In the genomic region with DNA sequence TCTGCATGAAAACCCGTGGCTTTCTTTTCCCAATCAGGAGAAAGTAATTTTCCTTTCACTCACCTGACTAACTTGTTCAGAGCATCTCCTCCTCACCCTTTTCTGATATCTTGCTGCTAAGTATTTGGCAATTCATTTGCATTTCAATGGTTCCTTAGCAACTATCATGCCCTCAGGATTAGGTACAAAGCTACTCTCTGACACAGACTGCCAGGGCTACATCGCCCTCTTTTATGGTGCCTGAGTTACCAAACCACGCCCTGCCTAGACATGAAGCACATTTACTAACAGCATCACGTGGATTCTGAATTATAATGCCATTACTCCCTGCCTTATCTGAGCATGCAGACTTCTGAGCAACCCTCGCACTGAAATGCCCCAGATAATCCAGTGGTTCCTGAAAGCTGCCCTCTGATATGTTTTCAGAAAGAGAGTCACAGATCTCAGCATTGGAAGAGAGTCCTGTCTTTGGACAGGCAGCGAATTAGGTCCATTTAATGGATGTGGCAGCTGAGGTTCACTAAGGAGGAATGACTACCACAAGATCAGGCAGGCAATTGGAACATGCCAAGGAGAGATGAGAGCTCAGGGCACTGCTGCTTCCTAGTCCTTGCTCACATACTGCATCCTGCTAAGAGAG, we compare ENCODE assay signal across 15 cellular contexts. TPM values are rescaled to one million over a fixed set of nuclear protein-coding genes. Genes with fewer than 3 reads are reported as not detected.
DNase-seq lines count a peak whose midpoint lies in the region; ATAC-seq and TF ChIP-seq lines count a peak whose summit lies in the region.
"Had no signal": no experiment of that assay in that cellular context is flagged by ENCODE, and none has a peak within 500 bp of the region (broad histone marks: within the 10 kb centered on the region; RNA-seq: fewer than 3 reads in every experiment).

No MANE protein-coding gene starts in this region.

- H3K27me3 ChIP-seq in right atrium auricular region (no peaks in the 10 kb centered on the region), suprapubic skin (no peaks in the 10 kb centered on the region), dorsolateral prefrontal cortex (no peaks in the 10 kb centered on the region)

- no peak for TF ChIP-seq EP300 in suprapubic skin (IDR thresholded peaks at IDR 0.05)

- ATAC-seq in Right ventricle myocardium inferior = peak; percentile 66
- ATAC-seq: HepG2, T-cell had no signal

- no peaks in the 10 kb centered on the region for H3K36me3 ChIP-seq in right atrium auricular region
- H3K36me3 ChIP-seq in suprapubic skin = no peaks in the 10 kb centered on the region

- H3K4me1 ChIP-seq in right atrium auricular region (no peaks in the 10 kb centered on the region), suprapubic skin (peaks cover 14% of the 10 kb centered on the region)

- H3K27ac ChIP-seq in right atrium auricular region = no peak overlapping the region
- peak overlapping the region; percentile 86 for H3K27ac ChIP-seq in suprapubic skin
- H3K27ac ChIP-seq in dorsolateral prefrontal cortex = no peak overlapping the region

- no peak for TF ChIP-seq POLR2A in suprapubic skin (IDR thresholded peaks at IDR 0.05)

- TF ChIP-seq CTCF in right atrium auricular region (IDR thresholded peaks at IDR 0.05) (no peak), epithelial cell of esophagus (IDR thresholded peaks at IDR 0.05; ENCODE audit: insufficient read depth, low read depth, low read length, missing control alignments) (no peak), suprapubic skin (IDR thresholded peaks at IDR 0.05) (no peak), dorsolateral prefrontal cortex (IDR thresholded peaks at IDR 0.05 in 54 of 56, conservative IDR thresholded peaks at IDR 0.05 in 2 of 56; ENCODE audit: low read depth in 1 of 56, partially characterized antibody in 56 of 56) (no peak)

- 53% methylated on average over 6 of the region's 6 CpGs for WGBS in suprapubic skin

- intact Hi-C loops in Right ventricle myocardium inferior (cut with DNase I) = no loop called here
- intact Hi-C loops in dorsolateral prefrontal cortex (cut with DNase I) = no loop called here

- H3K9me3 ChIP-seq in right atrium auricular region (no peaks in the 10 kb centered on the region), suprapubic skin (no peaks in the 10 kb centered on the region)

- DNase-seq in Right ventricle myocardium inferior (ENCODE audit: missing footprints) = no peak
- DNase-seq in right atrium auricular region (ENCODE audit: low spot score) = no peak
- peak; percentile 84 to 90 for DNase-seq in NCI-H526 (lab: John Stamatoyannopoulos, UW)
- DNase-seq in epithelial cell of esophagus (ENCODE audit: low read depth) = peak; percentile 37
- no peak for DNase-seq in suprapubic skin (ENCODE audit: low spot score in 2 of 2)
- no peak for DNase-seq in HPDE6-E6E7 (ENCODE audit: extremely low spot score)
- no peak for DNase-seq in D341Med (ENCODE audit: low spot score)
- DNase-seq in dorsolateral prefrontal cortex = no peak
- DNase-seq: activated CD4-positive, alpha-beta T cell treated with anti-CD3 and anti-CD28 coated beads for 1 hour; CD4-positive, alpha-beta memory T cell; MV-4-11; retina; T-cell had no signal

- H3K4me3 ChIP-seq in right atrium auricular region (no peak overlapping the region), epithelial cell of esophagus (ENCODE audit: low read length) (no peak overlapping the region), suprapubic skin (no peak overlapping the region), dorsolateral prefrontal cortex (no peak overlapping the region)

RNA-seq across cellular contexts. Expression of a gene that starts 14.5 kb away (rescaled TPM):
- total RNA-seq in Right ventricle myocardium inferior = 1.4 TPM
- total RNA-seq in right atrium auricular region = 1 to 10 TPM; 1.9 to 3.2 TPM
- 10 to 100 TPM in 3 of 4 donors, 1 to 10 TPM in 1; 8.5 to 30.7 (median 18.5) TPM for total RNA-seq in suprapubic skin
- total RNA-seq in dorsolateral prefrontal cortex = 10 to 100 TPM in 119 of 120 experiments, 1 to 10 TPM in 1; 10.0 to 54.8 (median 23.0) TPM
- total RNA-seq: G401 had no signal

Comparison
In these comparisons a context has a peak if more than half of its experiments do, and no peak if none do; other contexts are left out.
1. DNase-seq: peak in NCI-H526 (2 of 2) and epithelial cell of esophagus (single experiment); none in Right ventricle myocardium inferior (single experiment), right atrium auricular region (single experiment), suprapubic skin (0 of 2), HPDE6-E6E7 (single experiment), D341Med (single experiment) and dorsolateral prefrontal cortex (0 of 10).